8 cellular contexts compared by ENCODE assay signal in the genomic region with DNA sequence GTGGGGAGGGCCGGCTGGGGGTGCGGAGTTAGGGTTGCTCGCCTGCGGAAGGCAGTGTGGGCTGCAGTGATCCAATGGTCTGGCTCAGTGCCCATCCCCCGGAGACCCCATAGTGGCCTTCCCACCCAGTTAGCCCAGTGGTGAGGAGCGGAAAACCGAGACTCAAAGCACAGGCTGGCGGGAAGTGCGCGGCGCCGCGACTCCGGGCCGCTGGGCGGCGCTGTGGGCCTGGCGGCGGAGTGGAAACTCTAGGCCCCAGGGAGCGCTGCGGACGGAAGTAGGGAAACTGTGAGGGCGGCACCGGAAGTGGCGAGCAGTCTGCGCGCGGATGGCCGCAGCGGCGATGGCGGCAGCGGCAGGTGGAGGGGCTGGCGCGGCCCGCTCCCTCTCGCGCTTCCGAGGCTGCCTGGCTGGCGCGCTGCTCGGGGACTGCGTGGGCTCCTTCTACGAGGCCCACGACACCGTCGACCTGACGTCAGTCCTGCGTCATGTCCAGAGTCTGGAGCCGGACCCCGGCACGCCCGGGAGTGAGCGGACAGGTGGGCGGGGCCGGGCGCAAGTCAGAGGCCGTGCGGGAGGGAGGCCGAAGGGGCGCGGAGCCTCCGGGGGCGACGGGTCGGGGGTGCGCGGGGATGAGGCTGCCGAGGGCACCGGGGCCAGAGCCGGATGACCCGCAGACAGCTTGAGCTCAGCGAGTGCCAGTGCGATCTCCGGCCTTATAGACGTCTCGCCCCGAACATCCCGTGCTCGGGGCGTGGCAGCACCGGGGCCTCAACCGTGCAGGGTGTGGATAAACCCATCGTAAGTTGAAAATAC. TPM values are rescaled to one million over a fixed set of nuclear protein-coding genes. Genes with fewer than 3 reads are reported as not detected.
A peak's percentile ranks its signal among the peaks of the same experiment; 100 is the strongest.
DNase-seq lines count a peak whose midpoint lies in the region; ATAC-seq and TF ChIP-seq lines count a peak whose summit lies in the region.

A gene with protein sequence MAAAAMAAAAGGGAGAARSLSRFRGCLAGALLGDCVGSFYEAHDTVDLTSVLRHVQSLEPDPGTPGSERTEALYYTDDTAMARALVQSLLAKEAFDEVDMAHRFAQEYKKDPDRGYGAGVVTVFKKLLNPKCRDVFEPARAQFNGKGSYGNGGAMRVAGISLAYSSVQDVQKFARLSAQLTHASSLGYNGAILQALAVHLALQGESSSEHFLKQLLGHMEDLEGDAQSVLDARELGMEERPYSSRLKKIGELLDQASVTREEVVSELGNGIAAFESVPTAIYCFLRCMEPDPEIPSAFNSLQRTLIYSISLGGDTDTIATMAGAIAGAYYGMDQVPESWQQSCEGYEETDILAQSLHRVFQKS (plus strand): TSS at position 316 of the 816 bp plus-strand sequence. CDS start 13 bp downstream, at position 329.

- intact Hi-C loops in heart left ventricle (cut with DNase I) = loop anchor here in 3 of 10 donors (5.0 to 10.0 kb wide), 3 partner anchors 204 to 234 kb away; a partner anchor contains a TSS
- intact Hi-C loops in posterior cingulate gyrus (cut with DNase I) = loop anchor here (5.0 kb wide), 2 partner anchors 156 to 206 kb away; a partner anchor contains a TSS

- peaks cover 0 to 23% (median 5%) of the 10 kb centered on the region in 9 donors for H3K27me3 ChIP-seq in heart left ventricle

- no peaks in the 10 kb centered on the region for H3K9me3 ChIP-seq in heart left ventricle

- peaks cover 0 to 50% (median 27%) of the 10 kb centered on the region in 12 donors for H3K4me1 ChIP-seq in heart left ventricle

- in situ Hi-C loops in GM13976 (cut with MboI; ENCODE audit: low sequenced_read_pairs, unreplicated experiment) = no loop called here

- H3K36me3 ChIP-seq in heart left ventricle = peaks cover 4 to 32% (median 29%) of the 10 kb centered on the region in 9 donors

- peaks cover 12 to 24% of the 10 kb centered on the region in 2 donors for H3K27me3 Mint-ChIP-seq in T-cell
- H3K27me3 Mint-ChIP-seq in type B pancreatic cell = no peaks in the 10 kb centered on the region

- CTCF ChIA-PET in T-cell (lab: Charles Lee) = interaction anchor here in 1 of 2 donors (0.7 kb wide), 1 partner anchor 136 kb away, joined by 3 read pairs; a partner anchor contains a TSS

- TF ChIP-seq CTCF in GM13976 (IDR thresholded peaks at IDR 0.05; ENCODE audit: borderline replicate concordance, control extremely low read depth, extremely low read depth, insufficient read depth, missing control alignments) (peak; percentile 98), heart left ventricle (IDR thresholded peaks at IDR 0.05) (peak; percentile 97 to 100 (median 98)), type B pancreatic cell (conservative IDR thresholded peaks at IDR 0.05) (peak; percentile 99)

- H3K4me1 Mint-ChIP-seq in T-cell (peaks cover 22 to 32% (median 30%) of the 10 kb centered on the region in 3 donors), type B pancreatic cell (ENCODE audit: unreplicated experiment) (peaks cover 10% of the 10 kb centered on the region)

- H3K36me3 Mint-ChIP-seq in T-cell (peaks cover 14% of the 10 kb centered on the region), type B pancreatic cell (peaks cover 5% of the 10 kb centered on the region)

- H3K9me3 Mint-ChIP-seq in T-cell (no peaks in the 10 kb centered on the region), type B pancreatic cell (no peaks in the 10 kb centered on the region)

- POLR2A ChIA-PET in T-cell (lab: Charles Lee) = interaction anchor here in 1 of 2 donors (0.6 kb wide), 1 partner anchor 61 kb away, joined by 4 read pairs; no protein-coding TSS in a partner anchor

- ATAC-seq in HG02840 (IDR thresholded peaks at IDR 0.05; ENCODE audit: low FRiP score, unreplicated experiment) = peak; percentile 77
- ATAC-seq in T-cell (replicated peaks in 1 of 4) = peak; percentile 87 to 93 (median 90)
- peak; percentile 73 to 93 (median 92) for ATAC-seq in heart left ventricle

- DNase-seq in GM13976 (ENCODE audit: low spot score) = peak; percentile 97
- DNase-seq in NCI-H1436 (lab: John Stamatoyannopoulos, UW) = peak; percentile 81
- peak; percentile 80 to 92 (median 88) for DNase-seq in T-cell
- peak; percentile 90 to 94 (median 92) for DNase-seq in heart left ventricle
- peak; percentile 85 to 99 (median 89) for DNase-seq in posterior cingulate gyrus
- peak; percentile 92 for DNase-seq in type B pancreatic cell (ENCODE audit: extremely low spot score, unreplicated experiment)

- H3K27ac Mint-ChIP-seq in T-cell (peak within 1 kb of the TSS; percentile 80 to 84), type B pancreatic cell (peak within 1 kb of the TSS; percentile 93)

- H3K4me3 ChIP-seq in heart left ventricle = peak within 1 kb of the TSS; percentile 59 to 100 (median 94)

- WGBS in adipose tissue, 3 donors = 1% methylated on average over 66 to 84 of the region's 84 CpGs
- 0 to 1% (median 1%) methylated on average over 6 to 84 of the region's 84 CpGs for WGBS in heart left ventricle, 4 donors

- H3K27ac ChIP-seq in adipose tissue (ENCODE audit: low read depth, low read length) = peak within 1 kb of the TSS; percentile 17
- H3K27ac ChIP-seq in heart left ventricle = peak within 1 kb of the TSS; percentile 78 to 95 (median 90)

- H3K4me3 Mint-ChIP-seq in T-cell (peak within 1 kb of the TSS; percentile 79 to 87 (median 86)), type B pancreatic cell (peak within 1 kb of the TSS; percentile 94)

- peak in 1 of 2 donors; percentile 91 for TF ChIP-seq POLR2A in heart left ventricle (IDR thresholded peaks at IDR 0.05)

RNA-seq across cellular contexts. Expression of the gene that starts here (rescaled TPM):
- total RNA-seq in T-cell (10 to 100 TPM; 19.0 to 30.2 (median 28.1) TPM), heart left ventricle (10 to 100 TPM; 11.3 to 49.0 (median 16.9) TPM), type B pancreatic cell (ENCODE audit: low replicate concordance) (29.5 and 31.9 TPM in 2 replicates)
- polyA plus RNA-seq in adipose tissue (10 to 100 TPM; 13.3 to 22.6 (median 19.8) TPM), heart left ventricle (10 to 100 TPM; 23.2 to 31.2 TPM)

Comparison
In these comparisons a context has a peak if more than half of its experiments do, and no peak if none do; other contexts are left out.
1. Peak in every context shown above with its lines: DNase-seq, ATAC-seq, H3K4me3 ChIP-seq and H3K27ac ChIP-seq.